In genomic region chr11:118607401-118608267, GRCh38 we compare ENCODE assay signal across 8 cellular contexts. TPM values are rescaled to one million over a fixed set of nuclear protein-coding genes. Genes with fewer than 3 reads are reported as not detected.
A peak's percentile ranks its signal among the peaks of the same experiment; 100 is the strongest.
DNase-seq lines count a peak whose midpoint lies in the region; ATAC-seq and TF ChIP-seq lines count a peak whose summit lies in the region.

TSS of gene PHLDB1 (plus strand) at chr11:118607615. CDS start at chr11:118613837, 6,222 bp downstream.

- H3K36me3 ChIP-seq in PC-3 (ENCODE audit: low read depth, low read length) (no peaks in the 10 kb centered on the region), muscle layer of colon (ENCODE audit: insufficient read depth, low read length) (peaks cover 4% of the 10 kb centered on the region), subcutaneous abdominal adipose tissue (ENCODE audit: control insufficient read depth in 5 of 5, insufficient read depth in 5 of 5, low read length in 5 of 5) (no peaks in the 10 kb centered on the region)

- H3K9ac ChIP-seq in PC-3 (ENCODE audit: low read length) (peak within 1 kb of the TSS; percentile 73), muscle layer of colon (ENCODE audit: low read length) (peak within 1 kb of the TSS; percentile 49), subcutaneous abdominal adipose tissue (ENCODE audit: low read length in 5 of 5) (peak within 1 kb of the TSS; percentile 63 to 97 (median 89))

- no peaks in the 10 kb centered on the region for H3K27me3 ChIP-seq in PC-3 (ENCODE audit: low read length)
- H3K27me3 ChIP-seq in muscle layer of colon (ENCODE audit: control insufficient read depth in 1 of 2, insufficient read depth in 2 of 2, low read length in 2 of 2) = no peaks in the 10 kb centered on the region
- H3K27me3 ChIP-seq in subcutaneous abdominal adipose tissue (ENCODE audit: control insufficient read depth in 5 of 5, insufficient read depth in 4 of 5, low read length in 5 of 5) = peaks cover 0 to 3% (median 0%) of the 10 kb centered on the region in 5 donors

- H3K27ac ChIP-seq in PC-3 (ENCODE audit: low read length) = no peak within 1 kb of the TSS
- peak within 1 kb of the TSS; percentile 83 for H3K27ac ChIP-seq in muscle layer of colon (ENCODE audit: low read depth, low read length)
- peak within 1 kb of the TSS; percentile 92 for H3K27ac ChIP-seq in subcutaneous abdominal adipose tissue (ENCODE audit: low read depth, low read length)

- H3K9me3 ChIP-seq in PC-3 (ENCODE audit: low read length) (no peaks in the 10 kb centered on the region), muscle layer of colon (ENCODE audit: low read length) (no peaks in the 10 kb centered on the region), subcutaneous abdominal adipose tissue (ENCODE audit: control insufficient read depth in 5 of 5, low read length in 5 of 5) (no peaks in the 10 kb centered on the region)

- H2AFZ ChIP-seq in PC-3 (ENCODE audit: low read length) = peak within 1 kb of the TSS; percentile 97

- H3K4me2 ChIP-seq in PC-3 (ENCODE audit: low read length) = peak within 1 kb of the TSS; percentile 100

- CTCF ChIA-PET in PC-3 (lab: Charles Lee) = interaction anchor here (0.6 to 1.6 kb wide), 5 partner anchors 12 to 172 kb away, joined by 3 to 4 read pairs (median 4); no protein-coding TSS in a partner anchor

- intact Hi-C loops in PC-3 (cut with micrococcal nuclease) = loop anchor here (1.0 to 2.0 kb wide), 2 partner anchors 27 to 52 kb away; no protein-coding TSS in a partner anchor

- TF ChIP-seq CTCF in GM20000 (IDR thresholded peaks at IDR 0.05; ENCODE audit: extremely low read depth, missing control alignments) = peak; percentile 29
- peak; percentile 80 for TF ChIP-seq CTCF in PC-3 (conservative IDR thresholded peaks at IDR 0.05; ENCODE audit: low read depth, low read length)
- peak; percentile 38 for TF ChIP-seq CTCF in fibroblast of mammary gland (conservative IDR thresholded peaks at IDR 0.05; ENCODE audit: control insufficient read depth, insufficient read depth, low read depth, low read length)

- no peaks in the 10 kb centered on the region for H4K20me1 ChIP-seq in PC-3 (ENCODE audit: low read length)

- BruUV-seq in PC-3 (replicated peaks; lab: Mats Ljungman, UMichigan) = no TSS peak

- DNase-seq in 8988T (peak; percentile 68), GM20000 (ENCODE audit: low spot score) (no peak), PC-3 (peak; percentile 64), fibroblast of mammary gland (ENCODE audit: low read depth) (peak; percentile 80)
- DNase-seq in activated T-helper 9 cell treated with anti-CD3 and anti-CD28 coated beads, Interleukin-2, amount 50 U/mL, for 16 hours (ENCODE audit: low read depth) = peak; percentile 38

- no peaks in the 10 kb centered on the region for H3K9me2 ChIP-seq in PC-3 (replicated peaks; ENCODE audit: low read length)

- POLR2A ChIA-PET in PC-3 (lab: Charles Lee; ENCODE audit: unreplicated experiment) = interaction anchor here (0.5 to 0.6 kb wide), 2 partner anchors 12 to 286 kb away, joined by 3 read pairs; no protein-coding TSS in a partner anchor

- H3K4me3 ChIP-seq in PC-3 (ENCODE audit: low read length) = peak within 1 kb of the TSS; percentile 85
- peak within 1 kb of the TSS; percentile 90 for H3K4me3 ChIP-seq in fibroblast of mammary gland (ENCODE audit: control insufficient read depth, low read depth, low read length)
- peak within 1 kb of the TSS; percentile 69 to 84 for H3K4me3 ChIP-seq in muscle layer of colon (ENCODE audit: low read depth in 1 of 2, low read length in 2 of 2)
- H3K4me3 ChIP-seq in subcutaneous abdominal adipose tissue (ENCODE audit: low read depth in 1 of 5, low read length in 5 of 5) = peak within 1 kb of the TSS; percentile 72 to 86 (median 80)

- no peaks in the 10 kb centered on the region for H3F3A ChIP-seq in PC-3 (ENCODE audit: low read length, unreplicated experiment)

- H3K4me1 ChIP-seq in PC-3 (ENCODE audit: insufficient read depth, low read length) (peaks cover 5% of the 10 kb centered on the region; the same call in 1 of the 2 replicates), muscle layer of colon (ENCODE audit: insufficient read depth, low read length) (peaks cover 35% of the 10 kb centered on the region), subcutaneous abdominal adipose tissue (ENCODE audit: control insufficient read depth in 5 of 5, insufficient read depth in 5 of 5, low read length in 5 of 5) (peaks cover 31 to 90% (median 79%) of the 10 kb centered on the region in 5 donors)

- ATAC-seq in PC-3 (peak; percentile 71), GM18909 (IDR thresholded peaks at IDR 0.05; ENCODE audit: poor library complexity, unreplicated experiment) (no peak)

- H3K79me2 ChIP-seq in PC-3 (ENCODE audit: low read length) = no peaks in the 10 kb centered on the region

RNA-seq across cellular contexts. Expression of gene PHLDB1, which starts in this region (rescaled TPM):
- 36.1 and 37.1 TPM in 2 replicates for total RNA-seq in PC-3 (2014; rRNA removed)

Comparison
In these comparisons a context has a peak if more than half of its experiments do, and no peak if none do; other contexts are left out.
1. CTCF ChIP-seq: peak in every context shown above with its lines; median percentile 80 in PC-3; 38 in fibroblast of mammary gland; 29 in GM20000.